ENCODE assay signal across 12 cellular contexts in the genomic region with DNA sequence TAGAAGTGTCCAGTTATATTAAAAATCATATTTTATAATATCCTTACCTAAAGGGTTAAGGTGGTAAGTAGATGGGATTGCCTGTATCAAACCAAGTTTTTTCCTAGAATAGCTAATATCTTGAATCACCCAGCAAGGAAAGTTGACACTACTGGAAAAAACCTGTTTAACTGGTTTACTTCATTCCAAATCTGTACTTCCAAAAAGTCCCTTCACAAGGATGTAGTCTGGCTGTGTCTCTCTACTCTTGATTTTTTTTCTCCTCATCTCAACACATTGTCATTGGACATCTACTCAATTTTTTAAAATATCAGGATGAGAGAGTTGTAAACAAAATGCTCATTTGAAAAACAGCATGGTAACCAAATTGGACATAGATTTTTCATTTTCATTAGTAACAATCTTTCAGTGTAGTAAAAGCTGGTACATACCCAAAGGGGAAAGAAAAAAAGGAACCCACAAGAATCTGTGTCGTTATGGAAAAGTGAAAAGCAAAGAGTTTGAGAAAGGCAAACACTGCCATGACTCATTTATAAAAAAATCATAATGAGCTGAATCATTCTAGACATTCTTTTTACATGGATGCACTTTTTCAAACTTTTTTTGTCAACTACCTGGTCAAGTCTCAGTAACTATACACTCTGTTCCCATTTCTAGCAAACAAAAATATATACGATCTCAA.
DNase-seq lines count a peak whose midpoint lies in the region; FAIRE-seq and TF ChIP-seq lines count a peak whose summit lies in the region.
"Had no signal": no experiment of that assay in that cellular context is flagged by ENCODE, and none has a peak within 500 bp of the region (broad histone marks: within the 10 kb centered on the region; RNA-seq: fewer than 3 reads in every experiment).

No MANE protein-coding gene starts in this region.

- no peak overlapping the region for H3K27ac ChIP-seq in WERI-Rb-1

- H3K4me1 Mint-ChIP-seq in progenitor cell of endocrine pancreas (ENCODE audit: low read depth) = peaks cover 33% of the 10 kb centered on the region
- H3K4me1 Mint-ChIP-seq: IgD-negative memory B cell had no signal

- H3K36me3 ChIP-seq in WERI-Rb-1 = no peaks in the 10 kb centered on the region

- peak overlapping the region; percentile 86 for H3K27ac Mint-ChIP-seq in progenitor cell of endocrine pancreas
- H3K27ac Mint-ChIP-seq: activated T-helper 2 cell treated with anti-CD3 and anti-CD28 coated beads, Interferon-gamma antibody, Interleukin-2, Interleukin-4, amounts not matched to agents 10 μg/mL and 5 μg/mL and 100 μg/mL, durations not matched to agents 14 hours and 24 hours and 36 hours; IgD-negative memory B cell had no signal

- FAIRE-seq in GM12891 (lab: Jason Lieb, UNC) = no peak

- no peak for TF ChIP-seq POLR2A in GM12891 (IDR thresholded peaks at IDR 0.05; ENCODE audit: low read depth, low read length)

- no peaks in the 10 kb centered on the region for H3K27me3 ChIP-seq in WERI-Rb-1 (ENCODE audit: insufficient read depth, low read depth, severe bottlenecking)

- H3K4me3 ChIP-seq in fibroblast of mammary gland (ENCODE audit: control insufficient read depth, low read depth, low read length) = no peak overlapping the region
- H3K4me3 ChIP-seq in WERI-Rb-1 (ENCODE audit: low read depth, low read length) = no peak overlapping the region

- H3K4me3 Mint-ChIP-seq in progenitor cell of endocrine pancreas (ENCODE audit: low read depth) = no peak overlapping the region
- H3K4me3 Mint-ChIP-seq: IgD-negative memory B cell had no signal

- peaks cover 13% of the 10 kb centered on the region for H3K36me3 Mint-ChIP-seq in progenitor cell of endocrine pancreas (ENCODE audit: insufficient read depth)
- H3K36me3 Mint-ChIP-seq: IgD-negative memory B cell had no signal

- no peaks in the 10 kb centered on the region for H3K27me3 Mint-ChIP-seq in progenitor cell of endocrine pancreas

- TF ChIP-seq CTCF in fibroblast of mammary gland (conservative IDR thresholded peaks at IDR 0.05; ENCODE audit: control insufficient read depth, insufficient read depth, low read depth, low read length) (no peak), progenitor cell of endocrine pancreas (IDR thresholded peaks at IDR 0.05; ENCODE audit: unreplicated experiment) (no peak), WERI-Rb-1 (IDR thresholded peaks at IDR 0.05; ENCODE audit: low read depth, low read length) (no peak)

- H3K9me3 Mint-ChIP-seq in progenitor cell of endocrine pancreas (ENCODE audit: low read depth) = peaks cover 9% of the 10 kb centered on the region

- H3K9me3 ChIP-seq in WERI-Rb-1 (ENCODE audit: severe bottlenecking) = no peaks in the 10 kb centered on the region

- DNase-seq in GM03348 (ENCODE audit: low spot score) (peak; percentile 67), RKO (ENCODE audit: low spot score) (peak; percentile 34), fibroblast of mammary gland (ENCODE audit: low read depth) (peak; percentile 73), progenitor cell of endocrine pancreas (ENCODE audit: low spot score, unreplicated experiment) (no peak), GM12891 (ENCODE audit: insufficient read length, low spot score) (no peak), WERI-Rb-1 (no peak), T-helper 9 cell (no peak)
- no peak for DNase-seq in effector CD8-positive, alpha-beta T cell (lab: John Stamatoyannopoulos, UW)
- DNase-seq: NCI-H2081; stimulated activated naive CD4-positive, alpha-beta T cell treated with Interleukin-2 at 50 U/mL for 16 hours had no signal

TF ChIP-seq in GM12891, 5 proteins besides CTCF, POLR2A, EP300 and RAD21:
- no peak for TF ChIP-seq PAX5 (IDR thresholded peaks at IDR 0.05; ENCODE audit: insufficient read depth, low read length, severe bottlenecking)
- no peak for TF ChIP-seq TAF1 (IDR thresholded peaks at IDR 0.05; ENCODE audit: low read depth, low read length)
- no peak for TF ChIP-seq POLR2AphosphoS5 (IDR thresholded peaks at IDR 0.05; ENCODE audit: low read depth, low read length)
- TF ChIP-seq POU2F2 (IDR thresholded peaks at IDR 0.05; ENCODE audit: low read depth, low read length) = no peak

Comparison
In these comparisons a context has a peak if more than half of its experiments do, and no peak if none do; other contexts are left out.
1. DNase-seq: peak in GM03348 (single experiment), RKO (single experiment) and fibroblast of mammary gland (single experiment); none in progenitor cell of endocrine pancreas (single experiment), effector CD8-positive, alpha-beta T cell (single experiment), GM12891 (single experiment), WERI-Rb-1 (single experiment) and T-helper 9 cell (single experiment).